In the genomic region with DNA sequence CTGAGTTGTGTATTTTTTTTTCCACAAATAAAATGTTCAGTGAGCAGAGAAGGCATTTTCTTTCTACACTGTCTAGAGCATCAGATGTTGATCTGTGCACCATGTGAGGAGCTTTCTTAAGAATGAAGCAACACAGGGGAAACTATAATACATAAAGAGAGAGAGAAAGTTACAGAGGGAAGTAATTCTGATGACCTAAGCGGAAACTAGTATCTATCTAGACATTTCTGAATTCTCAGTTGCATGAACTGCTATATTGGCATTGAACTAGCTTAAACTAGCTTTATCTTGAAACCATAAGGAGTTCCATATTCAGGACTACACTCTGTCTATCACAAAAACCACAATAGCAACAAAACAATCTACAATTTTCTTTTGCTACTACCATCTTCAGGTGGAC, we compare ENCODE assay signal across 33 cellular contexts.
"Had no signal": no experiment of that assay in that cellular context is flagged by ENCODE, and none has a peak within 500 bp of the region (broad histone marks: within the 10 kb centered on the region; RNA-seq: fewer than 3 reads in every experiment).

No MANE protein-coding gene starts in this region.

- H3K27me3 ChIP-seq: MG63 had no signal

- H3K9me3 ChIP-seq: MG63 had no signal

- H3K4me3 ChIP-seq: MG63 had no signal

- DNase-seq: activated B cell treated with CpG ODN at 0.5 μM for 24 hours; activated CD4-positive, alpha-beta memory T cell treated with anti-CD3 and anti-CD28 coated beads for 36 hours; activated CD4-positive, alpha-beta T cell treated with anti-CD3 and anti-CD28 coated beads for 4 hours; activated CD4-positive, alpha-beta T cell treated with anti-CD3 and anti-CD28 coated beads, Interleukin-2, amount 50 U/mL, for 1 hour; activated CD4-positive, CD25-positive, alpha-beta regulatory T cell treated with anti-CD3 and anti-CD28 coated beads, Interleukin-2, amount 50 U/mL, for 72 hours; activated CD8-positive, alpha-beta memory T cell treated with anti-CD3 and anti-CD28 coated beads, Interleukin-2, amount 50 U/mL, for 4 hours; activated gamma-delta T cell treated with Interleukin-2 at 50 U/mL for 16 hours; activated naive CD4-positive, alpha-beta T cell treated with anti-CD3 and anti-CD28 coated beads for 36 hours; activated naive CD8-positive, alpha-beta T cell treated with anti-CD3 and anti-CD28 coated beads, Interleukin-2, amount 50 U/mL, for 24 hours; activated T-cell treated with anti-CD3 and anti-CD28 coated beads for 4 hours; activated T-cell treated with anti-CD3 and anti-CD28 coated beads, Interleukin-2, amount 50 U/mL, for 4 hours; anterior cingulate cortex; caudate nucleus; cerebellar nuclear complex; Kasumi-1; KBM-7; MG63; MV-4-11; NCI-H1092; NCI-H146; NCI-H187; NCI-H2029 treated with DMSO at 0.1 percent for 48 hours; NCI-H2107; NCI-H2171; NCI-H510A; NCI-H526; NCI-H748 treated with DMSO at 0.1 percent for 48 hours; SHP77; SW 1271; T-helper 1 cell; T-helper 2 cell; T-helper 9 cell had no signal

- H3K36me3 ChIP-seq: MG63 had no signal

- ATAC-seq: activated naive CD8-positive, alpha-beta T cell treated with anti-CD3 and anti-CD28 coated beads, Interleukin-2, amount 50 U/mL, for 24 hours; activated T-cell treated with anti-CD3 and anti-CD28 coated beads, Interleukin-2, amount 50 U/mL, for 4 hours; Panc1 had no signal
